In the genomic region with DNA sequence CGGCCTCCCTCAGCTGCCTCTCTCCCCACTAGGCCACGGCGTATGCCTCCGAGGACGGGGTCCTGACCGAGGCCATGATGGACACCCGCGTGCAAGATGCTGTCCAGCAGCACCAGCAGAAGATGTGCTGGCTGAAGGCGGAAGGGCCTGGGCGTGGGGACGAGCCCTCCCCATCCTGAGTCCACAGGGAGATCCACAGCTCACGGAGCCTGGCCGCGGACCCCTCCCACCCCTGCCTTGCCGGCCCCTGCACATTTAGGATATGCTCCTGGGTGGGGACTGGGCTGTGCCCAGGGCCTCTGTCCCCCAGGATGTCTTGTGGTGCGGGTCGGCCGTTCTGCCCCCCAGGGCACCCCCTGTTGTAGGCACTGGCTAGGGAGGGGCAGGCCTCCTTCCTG, we compare ENCODE assay signal across 1 cellular context. TPM values are rescaled to one million over a fixed set of nuclear protein-coding genes. Genes with fewer than 3 reads are reported as not detected.
"Had no signal": no experiment of that assay in that cellular context is flagged by ENCODE, and none has a peak within 500 bp of the region (broad histone marks: within the 10 kb centered on the region; RNA-seq: fewer than 3 reads in every experiment).

No MANE protein-coding gene starts in this region.

RNA-seq across cellular contexts. Expression of gene TMEM240, which starts 6.5 kb away (rescaled TPM):
- total RNA-seq: activated naive CD4-positive, alpha-beta T cell treated with anti-CD3 and anti-CD28 coated beads for 36 hours had no signal
